16 cellular contexts compared by ENCODE assay signal in genomic region chr5:55219770-55220169, GRCh38. TPM values are rescaled to one million over a fixed set of nuclear protein-coding genes. Genes with fewer than 3 reads are reported as not detected.
DNase-seq lines count a peak whose midpoint lies in the region; ATAC-seq lines count a peak whose summit lies in the region.
"Had no signal": no experiment of that assay in that cellular context is flagged by ENCODE, and none has a peak within 500 bp of the region (broad histone marks: within the 10 kb centered on the region; RNA-seq: fewer than 3 reads in every experiment).

No MANE protein-coding gene starts in this region.

- no peak for ATAC-seq in activated T-helper 17 cell treated with anti-CD3 and anti-CD28 coated beads, Interleukin-2, amount 50 U/mL, for 72 hours (replicated peaks)
- ATAC-seq in naive thymus-derived CD4-positive, alpha-beta T cell, result no peak
- no peak for ATAC-seq in HG03439 (IDR thresholded peaks at IDR 0.05; ENCODE audit: unreplicated experiment)

- H3K9me3 ChIP-seq in CD4-positive, alpha-beta memory T cell (ENCODE audit: control insufficient read depth in 1 of 2, low read length in 2 of 2), result no peaks in the 10 kb centered on the region
- H3K9me3 ChIP-seq in ES-I3 (ENCODE audit: control insufficient read depth, insufficient read depth, low read length), result no peaks in the 10 kb centered on the region
- no peaks in the 10 kb centered on the region for H3K9me3 ChIP-seq in naive thymus-derived CD4-positive, alpha-beta T cell (ENCODE audit: control insufficient read depth in 2 of 3, low read length in 3 of 3)
- H3K9me3 ChIP-seq: thoracic aorta had no signal

- H3K4me1 ChIP-seq in CD4-positive, alpha-beta memory T cell (ENCODE audit: insufficient read depth, low read length), result peaks cover 28% of the 10 kb centered on the region
- peaks cover 4% of the 10 kb centered on the region; the same call in 1 of the 2 replicates for H3K4me1 ChIP-seq in ES-I3 (ENCODE audit: insufficient read depth, low read length)
- H3K4me1 ChIP-seq in naive thymus-derived CD4-positive, alpha-beta T cell (ENCODE audit: control insufficient read depth in 2 of 2, insufficient read depth in 2 of 2, low read length in 2 of 2), result peaks cover 8 to 16% of the 10 kb centered on the region in 2 donors
- H3K4me1 ChIP-seq: foreskin keratinocyte had no signal

- H3K27me3 ChIP-seq in CD4-positive, alpha-beta memory T cell (ENCODE audit: insufficient read depth, low read length), result peaks cover 49% of the 10 kb centered on the region
- H3K27me3 ChIP-seq in naive thymus-derived CD4-positive, alpha-beta T cell (ENCODE audit: control insufficient read depth in 2 of 2, insufficient read depth in 2 of 2, low read length in 2 of 2), result peaks cover 0 to 40% of the 10 kb centered on the region in 2 donors

- peaks cover 50 to 51% of the 10 kb centered on the region in 2 donors for H3K27me3 Mint-ChIP-seq in CD4-positive, alpha-beta memory T cell
- H3K27me3 Mint-ChIP-seq in activated T-helper 17 cell treated with anti-CD3 and anti-CD28 coated beads, Interleukin-2, amount 50 U/mL, for 72 hours, result peaks cover 54% of the 10 kb centered on the region
- H3K27me3 Mint-ChIP-seq in naive thymus-derived CD4-positive, alpha-beta T cell, result peaks cover 63 to 83% (median 67%) of the 10 kb centered on the region in 5 donors

- POLR2A ChIA-PET in CD4-positive, alpha-beta memory T cell (lab: Charles Lee; ENCODE audit: partially characterized antibody), result no interaction called here
- POLR2A ChIA-PET in naive thymus-derived CD4-positive, alpha-beta T cell (lab: Charles Lee), result no interaction called here

- no peaks in the 10 kb centered on the region for H3K36me3 ChIP-seq in CD4-positive, alpha-beta memory T cell (ENCODE audit: insufficient read depth, low read length)
- H3K36me3 ChIP-seq in ES-I3 (ENCODE audit: insufficient read depth, low read length), result no peaks in the 10 kb centered on the region
- no peaks in the 10 kb centered on the region for H3K36me3 ChIP-seq in naive thymus-derived CD4-positive, alpha-beta T cell (ENCODE audit: control insufficient read depth in 2 of 3, insufficient read depth in 3 of 3, low read length in 3 of 3)
- H3K36me3 ChIP-seq: thoracic aorta had no signal

- H3K9ac ChIP-seq in ES-I3 (ENCODE audit: low read depth, low read length), result 0 out of 2 replicates have a peak overlapping the region, but pooled peaks have one; percentile 63
- H3K9ac ChIP-seq: KMS-11 had no signal

- peaks cover 0 to 4% (median 0%) of the 10 kb centered on the region in 8 donors for H3K9me3 Mint-ChIP-seq in CD4-positive, alpha-beta memory T cell
- no peaks in the 10 kb centered on the region for H3K9me3 Mint-ChIP-seq in activated T-helper 17 cell treated with anti-CD3 and anti-CD28 coated beads, Interleukin-2, amount 50 U/mL, for 72 hours
- peaks cover 0 to 5% (median 0%) of the 10 kb centered on the region in 11 donors for H3K9me3 Mint-ChIP-seq in naive thymus-derived CD4-positive, alpha-beta T cell
- H3K9me3 Mint-ChIP-seq: activated CD4-positive, alpha-beta memory T cell treated with anti-CD3 and anti-CD28 coated beads for 36 hours; dendritic cell treated with granulocyte-macrophage colony-stimulating factor and Interleukin-4, amounts not matched to agents 40 ng/mL and 50 ng/mL, for 4 days; mesothelial cell of epicardium had no signal

- no peak for DNase-seq in CD4-positive, alpha-beta memory T cell
- DNase-seq in naive thymus-derived CD4-positive, alpha-beta T cell, result no peak
- DNase-seq in NCI-H1694 (lab: John Stamatoyannopoulos, UW) (no peak), NCI-H524 (lab: John Stamatoyannopoulos, UW) (no peak)
- DNase-seq: foreskin keratinocyte, left cardiac atrium, NCI-H446 had no signal

- peaks cover 9 to 32% (median 21%) of the 10 kb centered on the region in 4 donors for H3K4me1 Mint-ChIP-seq in CD4-positive, alpha-beta memory T cell
- H3K4me1 Mint-ChIP-seq in activated T-helper 17 cell treated with anti-CD3 and anti-CD28 coated beads, Interleukin-2, amount 50 U/mL, for 72 hours, result peaks cover 11% of the 10 kb centered on the region
- H3K4me1 Mint-ChIP-seq in naive thymus-derived CD4-positive, alpha-beta T cell, result peaks cover 13 to 39% (median 27%) of the 10 kb centered on the region in 7 donors

- no peaks in the 10 kb centered on the region for H3K36me3 Mint-ChIP-seq in CD4-positive, alpha-beta memory T cell
- no peaks in the 10 kb centered on the region for H3K36me3 Mint-ChIP-seq in activated T-helper 17 cell treated with anti-CD3 and anti-CD28 coated beads, Interleukin-2, amount 50 U/mL, for 72 hours (ENCODE audit: low read depth)
- peaks cover 0 to 5% (median 0%) of the 10 kb centered on the region in 5 donors for H3K36me3 Mint-ChIP-seq in naive thymus-derived CD4-positive, alpha-beta T cell
- H3K36me3 Mint-ChIP-seq: activated CD4-positive, alpha-beta memory T cell treated with anti-CD3 and anti-CD28 coated beads for 36 hours; mesothelial cell of epicardium had no signal

- CTCF ChIA-PET in CD4-positive, alpha-beta memory T cell (lab: Charles Lee; ENCODE audit: partially characterized antibody), result no interaction called here
- CTCF ChIA-PET in naive thymus-derived CD4-positive, alpha-beta T cell (lab: Charles Lee), result no interaction called here

- intact Hi-C loops in CD4-positive, alpha-beta memory T cell (cut with micrococcal nuclease), result no loop called here
- intact Hi-C loops in naive thymus-derived CD4-positive, alpha-beta T cell (cut with micrococcal nuclease), result loop anchor here in 1 of 2 donors (10.0 kb wide), 1 partner anchor 315 kb away; no protein-coding TSS in a partner anchor

- peak overlapping the region in 5 of 8 donors; percentile 10 to 76 (median 70) for H3K4me3 Mint-ChIP-seq in CD4-positive, alpha-beta memory T cell
- peak overlapping the region; percentile 62 for H3K4me3 Mint-ChIP-seq in activated T-helper 17 cell treated with anti-CD3 and anti-CD28 coated beads, Interleukin-2, amount 50 U/mL, for 72 hours
- H3K4me3 Mint-ChIP-seq in naive thymus-derived CD4-positive, alpha-beta T cell, result peak overlapping the region in 8 of 10 donors; percentile 54 to 77 (median 70)

- H3K27ac Mint-ChIP-seq in CD4-positive, alpha-beta memory T cell, result no peak overlapping the region
- H3K27ac Mint-ChIP-seq in activated T-helper 17 cell treated with anti-CD3 and anti-CD28 coated beads, Interleukin-2, amount 50 U/mL, for 72 hours, result no peak overlapping the region
- no peak overlapping the region for H3K27ac Mint-ChIP-seq in naive thymus-derived CD4-positive, alpha-beta T cell
- H3K27ac Mint-ChIP-seq: activated CD4-positive, alpha-beta memory T cell treated with anti-CD3 and anti-CD28 coated beads for 36 hours; dendritic cell treated with granulocyte-macrophage colony-stimulating factor and Interleukin-4, amounts not matched to agents 40 ng/mL and 50 ng/mL, for 4 days; mesothelial cell of epicardium had no signal

- H3K4me3 ChIP-seq in CD4-positive, alpha-beta memory T cell (ENCODE audit: low read length in 2 of 2), result no peak overlapping the region
- no peak overlapping the region for H3K4me3 ChIP-seq in naive thymus-derived CD4-positive, alpha-beta T cell (ENCODE audit: low read length)

- no peak overlapping the region for H3K27ac ChIP-seq in CD4-positive, alpha-beta memory T cell (ENCODE audit: low read depth, low read length)
- H3K27ac ChIP-seq in naive thymus-derived CD4-positive, alpha-beta T cell (ENCODE audit: low read depth, low read length), result no peak overlapping the region
- H3K27ac ChIP-seq: foreskin keratinocyte, KMS-11, thoracic aorta had no signal

RNA-seq across cellular contexts. Expression of gene MCIDAS, which starts 7.3 kb away (rescaled TPM):
- total RNA-seq in CD4-positive, alpha-beta memory T cell, result not detected
- polyA plus RNA-seq in CD4-positive, alpha-beta memory T cell, result not detected
- under 1 TPM in 1 of 2 donors, not detected in 1; 0.16 TPM for total RNA-seq in activated T-helper 17 cell treated with anti-CD3 and anti-CD28 coated beads, Interleukin-2, amount 50 U/mL, for 72 hours
- not detected for total RNA-seq in naive thymus-derived CD4-positive, alpha-beta T cell
- not detected for polyA plus RNA-seq in naive thymus-derived CD4-positive, alpha-beta T cell
- total RNA-seq: activated CD4-positive, alpha-beta memory T cell treated with anti-CD3 and anti-CD28 coated beads for 36 hours; foreskin keratinocyte; left cardiac atrium; mesothelial cell of epicardium; thoracic aorta had no signal

RNA-seq across cellular contexts. Expression of gene CCNO, which starts 13.6 kb away (rescaled TPM):
- not detected for total RNA-seq in CD4-positive, alpha-beta memory T cell
- polyA plus RNA-seq in CD4-positive, alpha-beta memory T cell, result not detected
- total RNA-seq in activated T-helper 17 cell treated with anti-CD3 and anti-CD28 coated beads, Interleukin-2, amount 50 U/mL, for 72 hours, result not detected
- not detected for total RNA-seq in naive thymus-derived CD4-positive, alpha-beta T cell
- polyA plus RNA-seq in naive thymus-derived CD4-positive, alpha-beta T cell, result not detected
- total RNA-seq: activated CD4-positive, alpha-beta memory T cell treated with anti-CD3 and anti-CD28 coated beads for 36 hours had no signal

RNA-seq across cellular contexts. Expression of gene CDC20B, which starts 46.8 kb away (rescaled TPM):
- total RNA-seq in CD4-positive, alpha-beta memory T cell, result not detected
- not detected for polyA plus RNA-seq in CD4-positive, alpha-beta memory T cell
- total RNA-seq in activated T-helper 17 cell treated with anti-CD3 and anti-CD28 coated beads, Interleukin-2, amount 50 U/mL, for 72 hours, result not detected
- under 1 TPM in 1 of 5 experiments, not detected in 4; 0.44 TPM for total RNA-seq in naive thymus-derived CD4-positive, alpha-beta T cell
- not detected for polyA plus RNA-seq in naive thymus-derived CD4-positive, alpha-beta T cell
- total RNA-seq: activated CD4-positive, alpha-beta memory T cell treated with anti-CD3 and anti-CD28 coated beads for 36 hours; foreskin keratinocyte; left cardiac atrium; RPMI7951; thoracic aorta had no signal
- polyA plus RNA-seq: foreskin keratinocyte had no signal

RNA-seq across cellular contexts. Expression of gene GPX8, which starts 59.8 kb away (rescaled TPM):
- total RNA-seq in CD4-positive, alpha-beta memory T cell, result not detected
- not detected for polyA plus RNA-seq in CD4-positive, alpha-beta memory T cell
- total RNA-seq in activated T-helper 17 cell treated with anti-CD3 and anti-CD28 coated beads, Interleukin-2, amount 50 U/mL, for 72 hours, result not detected
- not detected for total RNA-seq in naive thymus-derived CD4-positive, alpha-beta T cell
- polyA plus RNA-seq in naive thymus-derived CD4-positive, alpha-beta T cell, result not detected
- total RNA-seq: activated CD4-positive, alpha-beta memory T cell treated with anti-CD3 and anti-CD28 coated beads for 36 hours had no signal
